ENCODE assay signal across 8 cellular contexts in the genomic region with DNA sequence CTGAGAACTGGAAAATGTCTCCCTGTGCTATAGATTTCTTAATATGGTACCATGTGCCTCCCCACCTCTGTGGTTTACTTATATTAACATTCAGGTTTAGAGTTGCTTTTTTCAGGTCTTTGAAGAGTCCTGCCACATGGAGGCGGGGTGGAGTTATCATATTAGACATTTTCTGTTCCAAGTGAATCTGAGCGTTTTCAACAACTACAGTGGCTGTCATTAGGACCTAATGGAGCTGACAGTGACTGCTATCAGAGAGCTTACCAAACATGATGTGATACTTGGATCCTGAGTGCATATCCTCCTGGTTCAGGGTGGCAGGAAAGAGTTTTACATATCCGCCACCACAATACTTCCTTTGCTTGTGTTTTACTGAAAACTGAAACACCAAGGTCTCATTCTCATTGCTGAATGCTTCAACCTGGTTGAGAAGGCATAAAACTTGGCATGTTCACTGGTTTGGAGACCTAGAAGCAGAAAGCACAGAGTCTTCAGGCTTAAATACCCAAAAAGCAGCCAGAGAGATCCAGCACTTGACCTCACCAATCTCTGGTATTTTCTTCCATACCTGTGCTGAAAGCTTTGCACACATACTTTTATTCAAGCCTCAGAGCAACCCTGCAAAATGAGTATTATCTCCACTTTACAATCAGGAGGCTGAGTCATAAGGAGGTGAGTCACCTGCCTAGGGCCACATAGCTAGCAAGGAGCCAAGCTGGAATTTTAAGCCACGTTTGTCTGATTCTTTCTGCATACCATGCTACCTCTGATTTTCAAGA. TPM values are rescaled to one million over a fixed set of nuclear protein-coding genes. Genes with fewer than 3 reads are reported as not detected.
A peak's percentile ranks its signal among the peaks of the same experiment; 100 is the strongest.
DNase-seq lines count a peak whose midpoint lies in the region; ATAC-seq and TF ChIP-seq lines count a peak whose summit lies in the region.

No MANE protein-coding gene starts in this region.

- dilution Hi-C loops in mammary epithelial cell (cut with HindIII; ENCODE audit: low sequenced_read_pairs): no loop called here

- H3K4ac ChIP-seq in mesenchymal stem cell (ENCODE audit: low read depth in 1 of 2, low read length in 2 of 2): no peak overlapping the region

- no peak overlapping the region for H2BK15ac ChIP-seq in mesenchymal stem cell (ENCODE audit: low read depth, poor library complexity, severe bottlenecking)

- H3K27ac ChIP-seq in SK-N-SH (ENCODE audit: low read depth in 2 of 2, low read length in 1 of 2) (peak overlapping the region in 1 of 2 experiments; percentile 86; a peak in 2 of 4 replicates), mammary epithelial cell (ENCODE audit: insufficient read depth, low read depth, low read length) (peak overlapping the region; percentile 61), mesenchymal stem cell (ENCODE audit: low read length, poor library complexity, severe bottlenecking) (peak overlapping the region; percentile 63), uterus (no peak overlapping the region)

- no peak overlapping the region for H3K4me3 Mint-ChIP-seq in glutamatergic neuron (ENCODE audit: unreplicated experiment)

- WGBS in SK-N-SH (ENCODE audit: low lambda C conversion rate): 26% methylated on average over 4 of the region's 4 CpGs
- WGBS in mammary epithelial cell (ENCODE audit: low coverage, missing lambda C conversion rate): 50% methylated on average over 4 of the region's 4 CpGs
- 66% methylated on average over 4 of the region's 4 CpGs for WGBS in mesenchymal stem cell

- peak overlapping the region; percentile 34; the same call in 1 of the 2 replicates for H2AFZ ChIP-seq in SK-N-SH (ENCODE audit: low read depth)
- peak overlapping the region; percentile 51 for H2AFZ ChIP-seq in mammary epithelial cell (ENCODE audit: low read depth, low read length)
- H2AFZ ChIP-seq in mesenchymal stem cell (ENCODE audit: low read depth, low read length): peak overlapping the region; percentile 32

- H3K79me2 ChIP-seq in SK-N-SH (ENCODE audit: insufficient read depth): no peaks in the 10 kb centered on the region
- H3K79me2 ChIP-seq in mammary epithelial cell (ENCODE audit: insufficient read depth, low read length): no peaks in the 10 kb centered on the region

- no peaks in the 10 kb centered on the region for H3K9me3 ChIP-seq in SK-N-SH
- no peaks in the 10 kb centered on the region for H3K9me3 ChIP-seq in mammary epithelial cell (replicated peaks; ENCODE audit: insufficient read depth, low read length)
- H3K9me3 ChIP-seq in mesenchymal stem cell (ENCODE audit: control insufficient read depth, low read length): no peaks in the 10 kb centered on the region
- H3K9me3 ChIP-seq in uterus: no peaks in the 10 kb centered on the region

- peak; percentile 57 for TF ChIP-seq RAD21 in SK-N-SH (IDR thresholded peaks at IDR 0.05; ENCODE audit: low read length)

- intact Hi-C loops in mammary epithelial cell (cut with micrococcal nuclease): loop anchor here (1.0 to 5.0 kb wide), 3 partner anchors 52 to 200 kb away; a partner anchor contains a TSS
- intact Hi-C loops in uterus (cut with DNase I; ENCODE audit: low total_unique reads): no loop called here

- H3K79me1 ChIP-seq in mesenchymal stem cell (replicated peaks; ENCODE audit: low read length, poor library complexity, severe bottlenecking): no peaks in the 10 kb centered on the region

- H3K36me3 ChIP-seq in SK-N-SH (replicated peaks in 1 of 2; ENCODE audit: control insufficient read depth in 1 of 2, insufficient read depth in 2 of 2, low read length in 1 of 2) (no peaks in the 10 kb centered on the region), mammary epithelial cell (ENCODE audit: insufficient read depth, low read length) (no peaks in the 10 kb centered on the region), mesenchymal stem cell (ENCODE audit: control insufficient read depth in 1 of 2, insufficient read depth in 2 of 2, low read depth in 1 of 2, low read length in 2 of 2) (no peaks in the 10 kb centered on the region), uterus (no peaks in the 10 kb centered on the region)

- H3K23ac ChIP-seq in mesenchymal stem cell (ENCODE audit: low read length in 2 of 2): no peak overlapping the region

- no peak overlapping the region for H2BK120ac ChIP-seq in mesenchymal stem cell (ENCODE audit: low read depth, low read length)

- ATAC-seq in GM19395 (IDR thresholded peaks at IDR 0.05; ENCODE audit: unreplicated experiment) (peak; percentile 78), HG03354 (IDR thresholded peaks at IDR 0.05; ENCODE audit: poor library complexity, severe bottlenecking, unreplicated experiment) (peak; percentile 90)

- peak overlapping the region; percentile 9 for H4K8ac ChIP-seq in mesenchymal stem cell (ENCODE audit: low read length)

- no peak overlapping the region for H4K91ac ChIP-seq in mesenchymal stem cell (ENCODE audit: low read length)

- no peak for TF ChIP-seq POLR2A in uterus (IDR thresholded peaks at IDR 0.05)

- H3K4me2 ChIP-seq in SK-N-SH: peak overlapping the region; percentile 30; the same call in 1 of the 2 replicates
- peak overlapping the region; percentile 61 for H3K4me2 ChIP-seq in mammary epithelial cell (ENCODE audit: insufficient read depth, low read depth, low read length)
- peak overlapping the region; percentile 19 for H3K4me2 ChIP-seq in mesenchymal stem cell (ENCODE audit: low read length, poor library complexity, severe bottlenecking)

- peaks cover 31% of the 10 kb centered on the region for H3F3A ChIP-seq in SK-N-SH (replicated peaks; ENCODE audit: insufficient read depth)

- H3K9ac ChIP-seq in SK-N-SH (no peak overlapping the region; the same call in 1 of the 2 replicates), mammary epithelial cell (ENCODE audit: insufficient read depth, low read length) (peak overlapping the region; percentile 0), mesenchymal stem cell (ENCODE audit: low read length) (no peak overlapping the region)

- H3K36me3 Mint-ChIP-seq in glutamatergic neuron (ENCODE audit: unreplicated experiment): no peaks in the 10 kb centered on the region

- H2BK5ac ChIP-seq in mesenchymal stem cell (ENCODE audit: low read depth, low read length, poor library complexity, severe bottlenecking): no peak overlapping the region

- H3K4me1 ChIP-seq in SK-N-SH (ENCODE audit: control insufficient read depth in 1 of 2, insufficient read depth in 2 of 2, low read depth in 1 of 2, low read length in 1 of 2): peaks cover 4 to 36% of the 10 kb centered on the region in 2 experiments; a peak in 3 of 4 replicates
- H3K4me1 ChIP-seq in mammary epithelial cell (ENCODE audit: insufficient read depth, low read length): peaks cover 49% of the 10 kb centered on the region
- peaks cover 1% of the 10 kb centered on the region for H3K4me1 ChIP-seq in mesenchymal stem cell (ENCODE audit: control insufficient read depth, insufficient read depth, low read depth, low read length)
- no peaks in the 10 kb centered on the region for H3K4me1 ChIP-seq in uterus

- H4K20me1 ChIP-seq in SK-N-SH (ENCODE audit: insufficient read depth) (no peaks in the 10 kb centered on the region), mammary epithelial cell (ENCODE audit: insufficient read depth, low read length) (no peaks in the 10 kb centered on the region)

- no peak overlapping the region for H3K14ac ChIP-seq in mesenchymal stem cell (ENCODE audit: low read length in 2 of 2)

- H3K9me2 ChIP-seq in SK-N-SH: no peaks in the 10 kb centered on the region

- CTCF ChIA-PET in SK-N-SH (lab: Yijun Ruan, JAX) (interaction anchor here (0.8 to 1.3 kb wide), 7 partner anchors 33 to 231 kb away, joined by 3 to 6 read pairs (median 3); no protein-coding TSS in a partner anchor), mammary epithelial cell (lab: Charles Lee; ENCODE audit: low non-redundant PET) (interaction anchor here (0.5 to 1.6 kb wide), 3 partner anchors 11 to 201 kb away, joined by 3 to 18 read pairs (median 8); no protein-coding TSS in a partner anchor)

- H3K18ac ChIP-seq in mesenchymal stem cell (ENCODE audit: low read depth in 1 of 2, low read length in 2 of 2): no peak overlapping the region

- H3K4me3 ChIP-seq in SK-N-SH (ENCODE audit: low read depth in 2 of 2, low read length in 1 of 2): no peak overlapping the region
- no peak overlapping the region for H3K4me3 ChIP-seq in mammary epithelial cell (replicated peaks in 1 of 3; ENCODE audit: insufficient read depth in 1 of 3, low read depth in 2 of 3, low read length in 3 of 3)
- no peak overlapping the region for H3K4me3 ChIP-seq in mesenchymal stem cell (ENCODE audit: insufficient read depth in 1 of 2, low read depth in 1 of 2, low read length in 2 of 2)
- H3K4me3 ChIP-seq in uterus: no peak overlapping the region

- DNase-seq in DMS79 (lab: John Stamatoyannopoulos, UW) (peak; percentile 8), SK-N-SH (no peak), mammary epithelial cell (peak; percentile 94), mesenchymal stem cell (peak; percentile 43), uterus (no peak), glutamatergic neuron (no peak)

- POLR2A ChIA-PET in SK-N-SH (lab: Yijun Ruan, JAX): no interaction called here

- in situ Hi-C loops in mammary epithelial cell (cut with MboI; ENCODE audit: low sequenced_read_pairs in 2 of 2): no loop called here

- TF ChIP-seq CTCF in SK-N-SH (IDR thresholded peaks at IDR 0.05) (peak; percentile 45), mammary epithelial cell (conservative IDR thresholded peaks at IDR 0.05 in 1 of 2, IDR thresholded peaks at IDR 0.05 in 1 of 2; ENCODE audit: extremely low read depth in 1 of 2, insufficient read depth in 1 of 2, low read depth in 1 of 2, low read length in 2 of 2) (peak in 1 of 2 donors; percentile 37), uterus (IDR thresholded peaks at IDR 0.05) (peak in 3 of 4 experiments; percentile 15 to 21 (median 16)), glutamatergic neuron (IDR thresholded peaks at IDR 0.05; ENCODE audit: partially characterized antibody, unreplicated experiment) (no peak)

- peaks cover 3% of the 10 kb centered on the region for H3K4me1 Mint-ChIP-seq in glutamatergic neuron (ENCODE audit: low read depth, unreplicated experiment)

- no peak overlapping the region for H3K27ac Mint-ChIP-seq in glutamatergic neuron (ENCODE audit: unreplicated experiment)

- H3K9me3 Mint-ChIP-seq in glutamatergic neuron (ENCODE audit: unreplicated experiment): no peaks in the 10 kb centered on the region

- no peak overlapping the region for H2AK5ac ChIP-seq in mesenchymal stem cell (ENCODE audit: low read length, severe bottlenecking)

- no peak overlapping the region for H2BK12ac ChIP-seq in mesenchymal stem cell (ENCODE audit: low read length in 2 of 2)

- peak in 1 of 2 experiments; percentile 92; a peak in 2 of 4 replicates for TF ChIP-seq EP300 in SK-N-SH (IDR thresholded peaks at IDR 0.05; ENCODE audit: borderline replicate concordance in 1 of 2, low read depth in 1 of 2, low read length in 1 of 2)

- H3K27me3 Mint-ChIP-seq in glutamatergic neuron (ENCODE audit: unreplicated experiment): no peaks in the 10 kb centered on the region

- BruUV-seq in mammary epithelial cell (replicated peaks; lab: Mats Ljungman, UMichigan): no TSS peak

- H3K27me3 ChIP-seq in SK-N-SH (ENCODE audit: insufficient read depth) (no peaks in the 10 kb centered on the region), mammary epithelial cell (ENCODE audit: insufficient read depth, low read length) (no peaks in the 10 kb centered on the region), mesenchymal stem cell (ENCODE audit: control insufficient read depth in 1 of 2, insufficient read depth in 1 of 2, low read length in 2 of 2) (no peaks in the 10 kb centered on the region), uterus (no peaks in the 10 kb centered on the region)

RNA-seq across cellular contexts. Expression of a gene that starts 47.4 kb away (rescaled TPM):
- polyA plus RNA-seq in SK-N-SH (2012; rRNA removed) (43.9 and 63.9 TPM in 2 replicates), mammary epithelial cell (42.2 TPM)
- 61.1 and 62.8 TPM in 2 replicates for polyA plus RNA-seq in SK-N-SH (2012; cell fraction: cytosol; rRNA removed)
- polyA plus RNA-seq in SK-N-SH (2012; cell fraction: nucleus; rRNA removed): 23.5 and 55.4 TPM in 2 replicates
- total RNA-seq in mammary epithelial cell (10 to 100 TPM; 59.0 to 87.5 TPM), uterus (100 to 1,000 TPM in 3 of 4 donors, 10 to 100 TPM in 1; 94.0 to 122 (median 108) TPM), glutamatergic neuron (ENCODE audit: unreplicated experiment) (84.6 TPM)
- polyA minus RNA-seq in mammary epithelial cell: 129 TPM
- polyA plus RNA-seq in mesenchymal stem cell (2013, experiment 1 of 2): 48.8 TPM
- 49.0 TPM for polyA plus RNA-seq in mesenchymal stem cell (2013, experiment 2 of 2)

RNA-seq across cellular contexts. Expression of a gene that starts 50.4 kb away (rescaled TPM):
- 17.0 and 23.1 TPM in 2 replicates for polyA plus RNA-seq in SK-N-SH (2012; rRNA removed)
- 25.7 and 29.7 TPM in 2 replicates for polyA plus RNA-seq in SK-N-SH (2012; cell fraction: cytosol; rRNA removed)
- polyA plus RNA-seq in SK-N-SH (2012; cell fraction: nucleus; rRNA removed): 14.2 and 41.4 TPM in 2 replicates
- total RNA-seq in mammary epithelial cell: 10 to 100 TPM; 48.0 to 52.3 TPM
- polyA plus RNA-seq in mammary epithelial cell: 23.1 TPM
- polyA minus RNA-seq in mammary epithelial cell: 57.7 TPM
- polyA plus RNA-seq in mesenchymal stem cell (2013, experiment 1 of 2): 42.9 TPM
- polyA plus RNA-seq in mesenchymal stem cell (2013, experiment 2 of 2): 41.3 TPM
- 100 to 1,000 TPM in 2 of 4 donors, 10 to 100 TPM in 2; 30.7 to 133 (median 81.1) TPM for total RNA-seq in uterus
- total RNA-seq in glutamatergic neuron (ENCODE audit: unreplicated experiment): 139 TPM

Comparison
In these comparisons a context has a peak if more than half of its experiments do, and no peak if none do; other contexts are left out.
1. DNase-seq: peak in DMS79 (single experiment), mammary epithelial cell (single experiment) and mesenchymal stem cell (single experiment); none in SK-N-SH (single experiment), uterus (0 of 2) and glutamatergic neuron (single experiment).
2. H3K27ac ChIP-seq: peak in mammary epithelial cell (single experiment) and mesenchymal stem cell (single experiment); none in uterus (0 of 2).
3. Peak in every context shown above with its lines, with median percentiles within 50 percentile points of each other: H2AFZ ChIP-seq and H3K4me2 ChIP-seq.